Comparison of ENCODE assay signal across 15 cellular contexts in genomic region chr21:38751379-38752050, GRCh38. TPM values are rescaled to one million over a fixed set of nuclear protein-coding genes. Genes with fewer than 3 reads are reported as not detected.
DNase-seq lines count a peak whose midpoint lies in the region; ATAC-seq, FAIRE-seq and TF ChIP-seq lines count a peak whose summit lies in the region.
"Had no signal": no experiment of that assay in that cellular context is flagged by ENCODE, and none has a peak within 500 bp of the region (broad histone marks: within the 10 kb centered on the region; RNA-seq: fewer than 3 reads in every experiment).

No MANE protein-coding gene starts in this region.

- no peaks in the 10 kb centered on the region for H3K36me3 Mint-ChIP-seq in chondrocyte (ENCODE audit: low read depth)
- H3K36me3 Mint-ChIP-seq in stimulated activated effector memory CD8-positive, alpha-beta T cell treated with anti-CD3 and anti-CD28 coated beads, Interleukin-12 subunit alpha, Interleukin-12 subunit beta, amount 100 ng/mL, for 72 hours = no peaks in the 10 kb centered on the region

- H3K27me3 Mint-ChIP-seq in chondrocyte (ENCODE audit: low read depth) = peaks cover 2% of the 10 kb centered on the region

- no peak overlapping the region for H3K4me3 ChIP-seq in NB4 (ENCODE audit: low read depth, low read length)
- no peak overlapping the region for H3K4me3 ChIP-seq in thyroid gland (replicated peaks in 1 of 3)
- H3K4me3 ChIP-seq in HAP-1 = no peak overlapping the region

- H3K9me3 ChIP-seq in thyroid gland (no peaks in the 10 kb centered on the region), HAP-1 (no peaks in the 10 kb centered on the region)

- H3K4me3 Mint-ChIP-seq in chondrocyte (ENCODE audit: unreplicated experiment) = no peak overlapping the region
- H3K4me3 Mint-ChIP-seq in stimulated activated effector memory CD8-positive, alpha-beta T cell treated with anti-CD3 and anti-CD28 coated beads, Interleukin-12 subunit alpha, Interleukin-12 subunit beta, amount 100 ng/mL, for 72 hours = no peak overlapping the region

- H3K27ac Mint-ChIP-seq in chondrocyte (ENCODE audit: unreplicated experiment) = peak overlapping the region; percentile 74
- no peak overlapping the region for H3K27ac Mint-ChIP-seq in stimulated activated effector memory CD8-positive, alpha-beta T cell treated with anti-CD3 and anti-CD28 coated beads, Interleukin-12 subunit alpha, Interleukin-12 subunit beta, amount 100 ng/mL, for 72 hours

- H3K4me1 ChIP-seq in thyroid gland (peaks cover 0 to 5% of the 10 kb centered on the region in 2 donors), HAP-1 (no peaks in the 10 kb centered on the region)

- FAIRE-seq in RCC 7860 (lab: Jason Lieb, UNC) = no peak
- FAIRE-seq: frontal cortex had no signal

- intact Hi-C loops in thyroid gland (cut with DNase I) = no loop called here

- no peaks in the 10 kb centered on the region for H3K27me3 ChIP-seq in thyroid gland
- no peaks in the 10 kb centered on the region for H3K27me3 ChIP-seq in HAP-1 (ENCODE audit: low read depth)

- H3K9me3 Mint-ChIP-seq in chondrocyte (ENCODE audit: low read depth) = no peaks in the 10 kb centered on the region
- no peaks in the 10 kb centered on the region for H3K9me3 Mint-ChIP-seq in stimulated activated effector memory CD8-positive, alpha-beta T cell treated with anti-CD3 and anti-CD28 coated beads, Interleukin-12 subunit alpha, Interleukin-12 subunit beta, amount 100 ng/mL, for 72 hours

- in situ Hi-C loops in HAP-1 (cut with MboI; ENCODE audit: low sequenced_read_pairs) = no loop called here

- peak; percentile 43 for ATAC-seq in left lobe of liver
- ATAC-seq in stimulated activated effector memory CD8-positive, alpha-beta T cell treated with anti-CD3 and anti-CD28 coated beads, Interleukin-12 subunit alpha, Interleukin-12 subunit beta, amount 100 ng/mL, for 72 hours = no peak
- ATAC-seq: activated CD4-positive, CD25-positive, alpha-beta regulatory T cell treated with anti-CD3 and anti-CD28 coated beads, Interleukin-2, amount 50 U/mL, for 24 hours had no signal

- H3K27ac ChIP-seq in thyroid gland = no peak overlapping the region

- no peak for TF ChIP-seq POLR2A in NB4 (IDR thresholded peaks at IDR 0.05; ENCODE audit: extremely low read depth, insufficient read length)
- TF ChIP-seq POLR2A in thyroid gland (IDR thresholded peaks at IDR 0.05) = no peak

- TF ChIP-seq CTCF in NB4 (IDR thresholded peaks at IDR 0.05; ENCODE audit: low read depth, low read length) (no peak), chondrocyte (IDR thresholded peaks at IDR 0.05) (no peak), thyroid gland (IDR thresholded peaks at IDR 0.05) (no peak)

- H3K4me1 Mint-ChIP-seq in chondrocyte (ENCODE audit: low read depth) = peaks cover 56% of the 10 kb centered on the region
- peaks cover 8% of the 10 kb centered on the region for H3K4me1 Mint-ChIP-seq in stimulated activated effector memory CD8-positive, alpha-beta T cell treated with anti-CD3 and anti-CD28 coated beads, Interleukin-12 subunit alpha, Interleukin-12 subunit beta, amount 100 ng/mL, for 72 hours

- DNase-seq in NB4 (ENCODE audit: low read depth) (peak; percentile 92), chondrocyte (ENCODE audit: low spot score) (no peak), left lobe of liver (ENCODE audit: low spot score) (no peak), thyroid gland (peak; percentile 28 to 31), RCC 7860 (ENCODE audit: low spot score) (no peak), HAP-1 (ENCODE audit: low spot score in 2 of 2) (no peak), GM19240 (ENCODE audit: insufficient read length, low spot score) (no peak)
- DNase-seq in stimulated activated effector memory CD8-positive, alpha-beta T cell treated with anti-CD3 and anti-CD28 coated beads, Interleukin-12 subunit alpha, Interleukin-12 subunit beta, amount 100 ng/mL, for 72 hours (ENCODE audit: low spot score in 2 of 2) = no peak
- DNase-seq: cerebellar nuclear complex, H7, KG1, mesendoderm, NCI-H226 had no signal

- no peaks in the 10 kb centered on the region for H3K36me3 ChIP-seq in thyroid gland
- H3K36me3 ChIP-seq in HAP-1 (replicated peaks) = no peaks in the 10 kb centered on the region

- WGBS in thyroid gland, 2 donors = 89 to 92% methylated on average over 27 of the region's 27 CpGs

RNA-seq across cellular contexts. Expression of gene ETS2, which starts 54.2 kb away (rescaled TPM):
- total RNA-seq in chondrocyte (12.0 to 14.2 TPM (median 13.6 TPM) in 3 replicates), left lobe of liver (40.9 TPM), thyroid gland (10 to 100 TPM; 36.6 to 92.2 (median 56.3) TPM)

Comparison
In these comparisons a context has a peak if more than half of its experiments do, and no peak if none do; other contexts are left out.
1. DNase-seq: peak in NB4 (single experiment) and thyroid gland (2 of 2); none in chondrocyte (single experiment), left lobe of liver (single experiment), RCC 7860 (single experiment), HAP-1 (0 of 2), GM19240 (single experiment) and stimulated activated effector memory CD8-positive, alpha-beta T cell treated with anti-CD3 and anti-CD28 coated beads, Interleukin-12 subunit alpha, Interleukin-12 subunit beta, amount 100 ng/mL, for 72 hours (0 of 2).